12 cellular contexts compared by ENCODE assay signal in genomic region chr1:203322480-203323179, GRCh38. TPM values are rescaled to one million over a fixed set of nuclear protein-coding genes. Genes with fewer than 3 reads are reported as not detected.
A peak's percentile ranks its signal among the peaks of the same experiment; 100 is the strongest.
DNase-seq lines count a peak whose midpoint lies in the region; ATAC-seq and TF ChIP-seq lines count a peak whose summit lies in the region.
"Had no signal": no experiment of that assay in that cellular context is flagged by ENCODE, and none has a peak within 500 bp of the region (broad histone marks: within the 10 kb centered on the region; RNA-seq: fewer than 3 reads in every experiment).

No MANE protein-coding gene starts in this region.

- ATAC-seq in CD8-positive, alpha-beta T cell, result no peak
- no peak for ATAC-seq in HG02938 (IDR thresholded peaks at IDR 0.05; ENCODE audit: unreplicated experiment)
- ATAC-seq: activated CD4-positive, CD25-positive, alpha-beta regulatory T cell treated with anti-CD3 and anti-CD28 coated beads, Interleukin-2, amount 50 U/mL, for 24 hours; HCT116 had no signal

- H3K4me1 ChIP-seq in CD8-positive, alpha-beta T cell (ENCODE audit: insufficient read depth, low read length), result peaks cover 89% of the 10 kb centered on the region
- H3K4me1 ChIP-seq in ovary (ENCODE audit: insufficient read depth), result peaks cover 37% of the 10 kb centered on the region

- CTCF ChIA-PET in CD8-positive, alpha-beta T cell (lab: Charles Lee), result interaction anchor here (4.3 to 9.8 kb wide), 4 partner anchors 13 to 53 kb away, joined by 39 to 243 read pairs (median 212); no protein-coding TSS in a partner anchor

- peaks cover 92% of the 10 kb centered on the region for H3K4me1 Mint-ChIP-seq in CD8-positive, alpha-beta T cell (ENCODE audit: low read depth)
- H3K4me1 Mint-ChIP-seq in endothelial cell (ENCODE audit: unreplicated experiment), result peaks cover 75% of the 10 kb centered on the region

- no peaks in the 10 kb centered on the region for H3K36me3 Mint-ChIP-seq in CD8-positive, alpha-beta T cell
- peaks cover 5% of the 10 kb centered on the region for H3K36me3 Mint-ChIP-seq in endothelial cell (ENCODE audit: low read depth, unreplicated experiment)

- H3K9me3 ChIP-seq in CD8-positive, alpha-beta T cell (ENCODE audit: low read length), result no peaks in the 10 kb centered on the region
- no peaks in the 10 kb centered on the region for H3K9me3 ChIP-seq in ovary

- no peaks in the 10 kb centered on the region for H3K9me3 Mint-ChIP-seq in CD8-positive, alpha-beta T cell
- no peaks in the 10 kb centered on the region for H3K9me3 Mint-ChIP-seq in endothelial cell (ENCODE audit: unreplicated experiment)

- H3K4me3 ChIP-seq in CD8-positive, alpha-beta T cell (ENCODE audit: low read depth, low read length), result no peak overlapping the region
- no peak overlapping the region for H3K4me3 ChIP-seq in ovary
- H3K4me3 ChIP-seq in brain microvascular endothelial cell (ENCODE audit: low read depth, low read length), result no peak overlapping the region

- no peak for TF ChIP-seq CTCF in CD8-positive, alpha-beta T cell (IDR thresholded peaks at IDR 0.05)
- TF ChIP-seq CTCF in endothelial cell (IDR thresholded peaks at IDR 0.05; ENCODE audit: unreplicated experiment) (no peak), ovary (IDR thresholded peaks at IDR 0.05) (no peak), brain microvascular endothelial cell (IDR thresholded peaks at IDR 0.05; ENCODE audit: low read depth, low read length, missing control alignments) (no peak)

- in situ Hi-C loops in brain microvascular endothelial cell (cut with HindIII; ENCODE audit: low pct_ligation_motif_present, low sequenced_read_pairs), result no loop called here

- H3K27me3 ChIP-seq in CD8-positive, alpha-beta T cell (ENCODE audit: insufficient read depth, low read length), result no peaks in the 10 kb centered on the region
- H3K27me3 ChIP-seq in ovary (no peaks in the 10 kb centered on the region), brain microvascular endothelial cell (replicated peaks) (peaks cover 48% of the 10 kb centered on the region)

- intact Hi-C loops in CD8-positive, alpha-beta T cell (cut with DNase I, micrococcal nuclease), result loop anchor here (10.0 kb wide), 2 partner anchors 298 to 1192 kb away; partner anchors contain the start of genes MDM4 (in 1 of the 2) and PPFIA4 (in 1 of the 2)
- intact Hi-C loops in ovary (cut with DNase I), result no loop called here

- H3K4me3 Mint-ChIP-seq in CD8-positive, alpha-beta T cell, result peak overlapping the region; percentile 82
- H3K4me3 Mint-ChIP-seq in endothelial cell (ENCODE audit: unreplicated experiment), result peak overlapping the region; percentile 14

- DNase-seq in CD8-positive, alpha-beta T cell, result no peak
- DNase-seq in NCI-H2107 treated with DMSO at 0.1 percent for 48 hours (lab: John Stamatoyannopoulos, UW; ENCODE audit: unreplicated experiment), result peak; percentile 68
- peak; percentile 39 for DNase-seq in endothelial cell (ENCODE audit: low spot score)
- no peak for DNase-seq in ovary
- DNase-seq in brain microvascular endothelial cell, result no peak
- no peak for DNase-seq in ecto neural progenitor cell (ENCODE audit: low spot score)
- no peak for DNase-seq in NCI-H2171 treated with DMSO at 0.1 percent for 48 hours (lab: John Stamatoyannopoulos, UW)
- DNase-seq: mesenchymal stem cell, MV-4-11 had no signal

- peak; percentile 48 for TF ChIP-seq EP300 in ovary (IDR thresholded peaks at IDR 0.05)

- H3K27ac Mint-ChIP-seq in CD8-positive, alpha-beta T cell, result peak overlapping the region; percentile 93
- H3K27ac Mint-ChIP-seq in endothelial cell (ENCODE audit: unreplicated experiment), result peak overlapping the region; percentile 91

- no peaks in the 10 kb centered on the region for H3K27me3 Mint-ChIP-seq in CD8-positive, alpha-beta T cell (ENCODE audit: low read depth)
- peaks cover 4% of the 10 kb centered on the region for H3K27me3 Mint-ChIP-seq in endothelial cell (ENCODE audit: unreplicated experiment)

- POLR2A ChIA-PET in CD8-positive, alpha-beta T cell (lab: Charles Lee), result interaction anchor here (7.1 to 9.1 kb wide), 3 partner anchors 13 to 46 kb away, joined by 92 to 512 read pairs (median 155); partner anchors contain the start of gene BTG2

- no peaks in the 10 kb centered on the region for H3K36me3 ChIP-seq in CD8-positive, alpha-beta T cell (ENCODE audit: insufficient read depth, low read length)
- H3K36me3 ChIP-seq in ovary (no peaks in the 10 kb centered on the region), brain microvascular endothelial cell (replicated peaks) (no peaks in the 10 kb centered on the region)

- no peak overlapping the region for H3K27ac ChIP-seq in CD8-positive, alpha-beta T cell (ENCODE audit: low read depth, low read length)
- peak overlapping the region in 1 of 2 donors; percentile 37 for H3K27ac ChIP-seq in ovary
- H3K27ac ChIP-seq in brain microvascular endothelial cell, result no peak overlapping the region

- no peak for TF ChIP-seq POLR2A in ovary (IDR thresholded peaks at IDR 0.05)

RNA-seq across cellular contexts. Expression of gene BTG2, which starts 17.3 kb away (rescaled TPM):
- total RNA-seq in CD8-positive, alpha-beta T cell, result 100 to 1,000 TPM; 751 to 765 TPM
- total RNA-seq in endothelial cell (ENCODE audit: unreplicated experiment), result 80.0 TPM
- 100 to 1,000 TPM; 124 to 395 (median 220) TPM for total RNA-seq in ovary
- polyA plus RNA-seq in ovary, result 100 to 1,000 TPM; 113 to 167 TPM

RNA-seq across cellular contexts. Expression of gene FMOD, which starts 28.3 kb away (rescaled TPM):
- not detected for total RNA-seq in CD8-positive, alpha-beta T cell
- total RNA-seq in endothelial cell (ENCODE audit: unreplicated experiment) (not detected), ovary (100 to 1,000 TPM; 110 to 158 (median 137) TPM)
- polyA plus RNA-seq in ovary, result 100 to 1,000 TPM; 116 to 175 TPM

Comparison
In these comparisons a context has a peak if more than half of its experiments do, and no peak if none do; other contexts are left out.
1. DNase-seq: peak in NCI-H2107 treated with DMSO at 0.1 percent for 48 hours (single experiment) and endothelial cell (single experiment); none in CD8-positive, alpha-beta T cell (0 of 7), ovary (0 of 5), brain microvascular endothelial cell (single experiment), ecto neural progenitor cell (single experiment) and NCI-H2171 treated with DMSO at 0.1 percent for 48 hours (single experiment).
2. RNA of gene FMOD, which starts 28.3 kb away (total RNA-seq): 110 to 158 TPM in ovary; not detected in CD8-positive, alpha-beta T cell and not detected in endothelial cell (single experiment); every median in the first group is over 100 times any median in the second.
3. intact Hi-C loops: an anchor here in CD8-positive, alpha-beta T cell (10.0 kb wide); none called in ovary.